Comparison of ENCODE assay signal across 8 cellular contexts in the genomic region with DNA sequence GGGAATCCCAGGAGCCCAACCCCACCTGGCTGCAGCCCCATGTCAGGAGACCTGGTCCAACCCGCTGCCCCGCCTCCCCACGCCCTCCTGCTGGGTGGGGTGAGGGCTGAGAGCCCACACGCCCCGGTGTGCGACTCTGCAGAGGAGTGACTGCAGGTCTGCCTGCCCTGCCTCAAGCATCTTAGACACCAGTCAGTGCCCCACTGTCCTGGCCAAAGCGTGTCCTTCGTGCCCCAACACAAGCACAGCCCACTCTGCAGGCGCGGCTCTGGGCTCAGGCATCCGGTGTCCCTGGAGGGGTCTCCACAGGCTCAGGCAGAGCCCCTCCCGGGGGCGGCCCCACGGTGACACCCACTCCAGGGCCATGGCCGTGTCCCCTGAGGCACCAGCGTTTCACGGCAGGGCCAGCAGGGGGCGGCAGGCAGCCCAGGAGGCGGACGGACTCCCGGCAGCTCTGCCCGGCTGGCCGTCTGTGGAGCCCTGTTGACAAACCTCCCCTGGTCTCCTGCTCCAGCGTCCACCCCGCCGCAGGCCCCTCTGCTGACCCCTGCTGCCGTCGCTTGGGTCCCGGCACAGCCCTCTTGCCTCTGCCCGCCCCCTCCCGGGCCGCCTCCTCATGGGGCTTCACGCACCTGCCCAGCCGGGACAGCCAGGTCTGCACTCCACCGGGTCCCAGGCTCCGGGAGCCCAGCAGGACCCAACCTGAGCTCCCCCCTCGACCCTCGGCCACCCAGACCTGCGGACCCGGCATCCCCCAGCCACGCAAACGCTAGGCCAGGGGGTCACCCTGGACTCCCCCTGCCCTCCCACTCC. TPM values are rescaled to one million over a fixed set of nuclear protein-coding genes. Genes with fewer than 3 reads are reported as not detected.
A peak's percentile ranks its signal among the peaks of the same experiment; 100 is the strongest.
DNase-seq lines count a peak whose midpoint lies in the region; ATAC-seq and TF ChIP-seq lines count a peak whose summit lies in the region.

No MANE protein-coding gene starts in this region.

- 8% methylated on average over 37 of the region's 42 CpGs for WGBS in prostate gland

- no peaks in the 10 kb centered on the region; the same call in 1 of the 2 replicates for H3K4me1 ChIP-seq in HAP-1
- H3K4me1 ChIP-seq in SJSA1 (replicated peaks), result peaks cover 7% of the 10 kb centered on the region
- peaks cover 9% of the 10 kb centered on the region for H3K4me1 ChIP-seq in prostate gland (replicated peaks)
- H3K4me1 ChIP-seq in uterus, result no peaks in the 10 kb centered on the region

- TF ChIP-seq POLR2A in prostate gland (IDR thresholded peaks at IDR 0.05) (peak; percentile 44), uterus (IDR thresholded peaks at IDR 0.05) (no peak)

- TF ChIP-seq CTCF in AG10803 (conservative IDR thresholded peaks at IDR 0.05; ENCODE audit: low read length) (peak; percentile 64), prostate gland (IDR thresholded peaks at IDR 0.05) (peak; percentile 37 to 86 (median 65)), uterus (IDR thresholded peaks at IDR 0.05) (peak; percentile 23 to 58 (median 54))

- H3K9me3 ChIP-seq in HAP-1 (no peaks in the 10 kb centered on the region), SJSA1 (replicated peaks) (no peaks in the 10 kb centered on the region), prostate gland (no peaks in the 10 kb centered on the region), uterus (no peaks in the 10 kb centered on the region)

- no peak for ATAC-seq in GM21515 (IDR thresholded peaks at IDR 0.05; ENCODE audit: unreplicated experiment)

- in situ Hi-C loops in HAP-1 (cut with MboI; ENCODE audit: low sequenced_read_pairs), result no loop called here

- no peaks in the 10 kb centered on the region for H3K36me3 ChIP-seq in HAP-1 (replicated peaks)
- H3K36me3 ChIP-seq in SJSA1, result no peaks in the 10 kb centered on the region
- H3K36me3 ChIP-seq in prostate gland, result no peaks in the 10 kb centered on the region
- no peaks in the 10 kb centered on the region for H3K36me3 ChIP-seq in uterus

- H3K27me3 ChIP-seq in HAP-1 (ENCODE audit: low read depth) (peaks cover 24% of the 10 kb centered on the region), SJSA1 (replicated peaks) (peaks cover 25% of the 10 kb centered on the region), prostate gland (replicated peaks; ENCODE audit: insufficient read depth) (no peaks in the 10 kb centered on the region), uterus (peaks cover 0 to 17% of the 10 kb centered on the region in 2 donors)

- intact Hi-C loops in head of caudate nucleus (cut with DNase I) (loop anchor here (10.0 kb wide), 1 partner anchor 114 kb away; a partner anchor contains a TSS), prostate gland (cut with DNase I) (loop anchor here (10.0 kb wide), 1 partner anchor 64 kb away; no protein-coding TSS in a partner anchor), uterus (cut with DNase I; ENCODE audit: low total_unique reads) (no loop called here)

- DNase-seq in AG10803 (ENCODE audit: low read depth), result peak; percentile 34
- peak; percentile 43 to 88 for DNase-seq in HAP-1 (ENCODE audit: low spot score in 2 of 2)
- peak; percentile 45 to 74 for DNase-seq in SJSA1 (ENCODE audit: low read depth in 1 of 2, low spot score in 2 of 2)
- DNase-seq in activated naive CD4-positive, alpha-beta T cell treated with Interleukin-2 at 50 U/mL for 16 hours, result peak; percentile 77
- DNase-seq in head of caudate nucleus, result peak in 41 of 42 donors; percentile 16 to 83 (median 62)
- DNase-seq in prostate gland (ENCODE audit: low spot score), result peak; percentile 48
- DNase-seq in uterus, result peak in 1 of 2 donors; percentile 33

- H3K27ac ChIP-seq in SJSA1 (no peak overlapping the region), prostate gland (no peak overlapping the region), uterus (no peak overlapping the region)

- H3K4me3 ChIP-seq in AG10803 (ENCODE audit: low read length) (no peak overlapping the region), HAP-1 (peak overlapping the region; percentile 18), SJSA1 (no peak overlapping the region), prostate gland (no peak overlapping the region), uterus (no peak overlapping the region)

RNA-seq across cellular contexts. Expression of a gene that starts 8.6 kb away (rescaled TPM):
- total RNA-seq in SJSA1 (2014; rRNA removed; shearing (Covaris generic)), result 45.2 and 77.4 TPM in 2 replicates
- total RNA-seq in prostate gland (100 to 1,000 TPM in 1 of 2 donors, 10 to 100 TPM in 1; 58.2 to 110 TPM), uterus (100 to 1,000 TPM in 1 of 4 donors, 10 to 100 TPM in 3; 25.9 to 133 (median 63.0) TPM)

RNA-seq across cellular contexts. Expression of a gene that starts 32.6 kb away (rescaled TPM):
- total RNA-seq in SJSA1 (2014; rRNA removed; shearing (Covaris generic)), result 1.2 and 3.1 TPM in 2 replicates
- total RNA-seq in prostate gland (10 to 100 TPM; 12.1 to 41.6 TPM), uterus (1 to 10 TPM in 3 of 4 donors, under 1 TPM in 1; 0.59 to 5.5 (median 3.5) TPM)

RNA-seq across cellular contexts. Expression of a gene that starts 45.0 kb away (rescaled TPM):
- total RNA-seq in SJSA1 (2014; rRNA removed; shearing (Covaris generic)), result not detected in 2 replicates
- total RNA-seq in prostate gland, result 1 to 10 TPM in 1 of 2 donors, under 1 TPM in 1; 0.82 to 1.9 TPM
- total RNA-seq in uterus, result 1 to 10 TPM in 1 of 4 donors, under 1 TPM in 1, not detected in 2; 0.52 to 2.8 TPM

RNA-seq across cellular contexts. Expression of a gene that starts 50.8 kb away (rescaled TPM):
- 110 and 166 TPM in 2 replicates for total RNA-seq in SJSA1 (2014; rRNA removed; shearing (Covaris generic))
- total RNA-seq in prostate gland (100 to 1,000 TPM; 108 to 148 TPM), uterus (100 to 1,000 TPM in 1 of 4 donors, 10 to 100 TPM in 3; 15.9 to 101 (median 30.8) TPM)

RNA-seq across cellular contexts. Expression of a gene that starts 50.9 kb away (rescaled TPM):
- total RNA-seq in SJSA1 (2014; rRNA removed; shearing (Covaris generic)), result 45.9 and 60.7 TPM in 2 replicates
- 100 to 1,000 TPM in 1 of 2 donors, 10 to 100 TPM in 1; 99.6 to 132 TPM for total RNA-seq in prostate gland
- 10 to 100 TPM; 28.4 to 95.9 (median 48.6) TPM for total RNA-seq in uterus
